In genomic region chr4:141133146-141134006, GRCh38 we compare ENCODE assay signal across 8 cellular contexts. TPM values are rescaled to one million over a fixed set of nuclear protein-coding genes. Genes with fewer than 3 reads are reported as not detected.
DNase-seq lines count a peak whose midpoint lies in the region; ATAC-seq and TF ChIP-seq lines count a peak whose summit lies in the region.

RNF150 (minus strand) TSS chr4:141133469.

- H3K27me3 ChIP-seq in IMR-90 (ENCODE audit: control insufficient read depth, insufficient read depth, low read length), result 0 out of 2 replicates have a peak, but pooled peaks cover 2% of the 10 kb centered on the region
- H3K27me3 ChIP-seq in vagina, result no peaks in the 10 kb centered on the region

- peak within 1 kb of the TSS; percentile 99 for H3K4me3 Mint-ChIP-seq in osteocyte (ENCODE audit: unreplicated experiment)

- no peak within 1 kb of the TSS for H2BK20ac ChIP-seq in IMR-90 (ENCODE audit: low read depth, low read length)

- intact Hi-C loops in IMR-90 (cut with micrococcal nuclease) (loop anchor here (1.0 to 5.0 kb wide), 6 partner anchors 136 to 761 kb away; partner anchors contain the start of gene SCOC), OCI-LY7 (cut with micrococcal nuclease; ENCODE audit: unreplicated experiment) (no loop called here), left cardiac atrium (cut with DNase I) (loop anchor here (1.0 to 10.0 kb wide), 5 partner anchors 136 to 272 kb away; no protein-coding TSS in a partner anchor), vagina (cut with DNase I) (loop anchor here (1.0 kb wide), 1 partner anchor 272 kb away; no protein-coding TSS in a partner anchor)

- H3K4me1 ChIP-seq in IMR-90 (ENCODE audit: control insufficient read depth, insufficient read depth, low read length) (peaks cover 2% of the 10 kb centered on the region), OCI-LY7 (ENCODE audit: insufficient read depth, low read length, poor library complexity, severe bottlenecking) (no peaks in the 10 kb centered on the region), vagina (peaks cover 7% of the 10 kb centered on the region)

- H3K4me1 Mint-ChIP-seq in osteocyte (ENCODE audit: unreplicated experiment), result peaks cover 30% of the 10 kb centered on the region

- 0% methylated on average over 19 of the region's 50 CpGs; no CpG with 5 or more reads in 1 of the 2 experiments for WGBS in IMR-90 (ENCODE audit: extremely low coverage in 2 of 2, insufficient read length in 1 of 2), 2 experiments

- CTCF ChIA-PET in IMR-90 (lab: Yijun Ruan, JAX) (interaction anchor here (0.6 to 4.0 kb wide), 22 partner anchors 11 to 610 kb away, joined by 3 to 33 read pairs (median 5); partner anchors contain the start of gene ELMOD2), OCI-LY7 (lab: Charles Lee; ENCODE audit: unreplicated experiment) (no interaction called here)

- no peaks in the 10 kb centered on the region for H3K79me2 ChIP-seq in OCI-LY7 (ENCODE audit: insufficient read depth, low read depth, low read length)

- peak within 1 kb of the TSS in 1 of 2 experiments; percentile 60; a peak in 3 of 4 replicates for H4K8ac ChIP-seq in IMR-90 (ENCODE audit: low read depth in 2 of 2, low read length in 2 of 2)

- peak; percentile 56 for ATAC-seq in GM21515 (IDR thresholded peaks at IDR 0.05; ENCODE audit: unreplicated experiment)
- peak; percentile 76 for ATAC-seq in IMR-90 (ENCODE audit: low read depth)
- peak; percentile 86 to 89 for ATAC-seq in left cardiac atrium

- no peaks in the 10 kb centered on the region for H3K9me2 ChIP-seq in OCI-LY7 (ENCODE audit: insufficient read depth, low read length)

- H2BK120ac ChIP-seq in IMR-90 (ENCODE audit: low read depth, low read length), result peak within 1 kb of the TSS; percentile 68; the same call in 1 of the 2 replicates

- no peaks in the 10 kb centered on the region for H3K9me1 ChIP-seq in IMR-90 (ENCODE audit: insufficient read depth, low read length)

- H3K18ac ChIP-seq in IMR-90 (ENCODE audit: low read depth, low read length), result peak within 1 kb of the TSS; percentile 80

- H3K9me3 ChIP-seq in IMR-90 (ENCODE audit: control insufficient read depth, insufficient read depth, low read length) (no peaks in the 10 kb centered on the region), OCI-LY7 (ENCODE audit: low read length) (no peaks in the 10 kb centered on the region), vagina (no peaks in the 10 kb centered on the region)

- H3K27ac Mint-ChIP-seq in osteocyte (ENCODE audit: unreplicated experiment), result peak within 1 kb of the TSS; percentile 90

- H3K4ac ChIP-seq in IMR-90 (ENCODE audit: low read depth, low read length), result peak within 1 kb of the TSS; percentile 85

- peak within 1 kb of the TSS; percentile 70 for H3K9ac ChIP-seq in IMR-90 (ENCODE audit: low read depth, low read length)

- no peak within 1 kb of the TSS for H4K5ac ChIP-seq in IMR-90 (ENCODE audit: low read depth, low read length)

- H2BK5ac ChIP-seq in IMR-90 (ENCODE audit: low read depth, low read length, poor library complexity, severe bottlenecking), result peak within 1 kb of the TSS; percentile 30

- peak within 1 kb of the TSS; percentile 85 for H2AK9ac ChIP-seq in IMR-90 (replicated peaks; ENCODE audit: low read depth, low read length, poor library complexity)

- peak within 1 kb of the TSS; percentile 97 for H3K4me3 ChIP-seq in IMR-90 (ENCODE audit: insufficient read depth, low read depth, low read length)
- H3K4me3 ChIP-seq in OCI-LY7 (ENCODE audit: low read depth, low read length, poor library complexity, severe bottlenecking), result no peak within 1 kb of the TSS
- H3K4me3 ChIP-seq in vagina, result peak within 1 kb of the TSS; percentile 81 to 83

- peak within 1 kb of the TSS; percentile 90; the same call in 1 of the 2 replicates for H3K23ac ChIP-seq in IMR-90 (ENCODE audit: low read depth, low read length)

- no peaks in the 10 kb centered on the region for H3K9me3 Mint-ChIP-seq in osteocyte (ENCODE audit: unreplicated experiment)

- POLR2A ChIA-PET in IMR-90 (lab: Charles Lee; ENCODE audit: unreplicated experiment) (no interaction called here), OCI-LY7 (lab: Charles Lee) (no interaction called here)

- H3K14ac ChIP-seq in IMR-90 (replicated peaks; ENCODE audit: low read depth, low read length), result no peak within 1 kb of the TSS

- no peak within 1 kb of the TSS for H2AK5ac ChIP-seq in IMR-90 (ENCODE audit: low read depth, low read length)

- TF ChIP-seq CTCF in IMR-90 (conservative IDR thresholded peaks at IDR 0.05; ENCODE audit: low read depth, low read length), result peak; percentile 90
- no peak for TF ChIP-seq CTCF in OCI-LY7 (conservative IDR thresholded peaks at IDR 0.05; ENCODE audit: low read length)
- peak; percentile 93 for TF ChIP-seq CTCF in osteocyte (IDR thresholded peaks at IDR 0.05)
- TF ChIP-seq CTCF in vagina (IDR thresholded peaks at IDR 0.05), result peak; percentile 43 to 82 (median 44)

- H3K27me3 Mint-ChIP-seq in osteocyte (ENCODE audit: unreplicated experiment), result peaks cover 17% of the 10 kb centered on the region

- peaks cover 0 to 4% of the 10 kb centered on the region in 2 experiments; a peak in 3 of 4 replicates for H3K79me1 ChIP-seq in IMR-90 (ENCODE audit: low read depth in 1 of 2, low read length in 2 of 2)

- H3K27ac ChIP-seq in IMR-90 (ENCODE audit: insufficient read depth, low read length) (peak within 1 kb of the TSS; percentile 40; the same call in 1 of the 2 replicates), OCI-LY7 (ENCODE audit: low read depth, low read length, poor library complexity, severe bottlenecking) (no peak within 1 kb of the TSS), angular gyrus (ENCODE audit: low read depth, low read length) (peak within 1 kb of the TSS; percentile 30), vagina (peak within 1 kb of the TSS; percentile 87)

- BruUV-seq in IMR-90 (replicated peaks; lab: Mats Ljungman, UMichigan) (no TSS peak), OCI-LY7 (replicated peaks; lab: Mats Ljungman, UMichigan) (no TSS peak)

- no peak within 1 kb of the TSS for H2BK15ac ChIP-seq in IMR-90 (ENCODE audit: low read depth, low read length)

- TF ChIP-seq RAD21 in IMR-90 (IDR thresholded peaks at IDR 0.05; ENCODE audit: low read length), result peak; percentile 94

- H4K20me1 ChIP-seq in IMR-90 (ENCODE audit: insufficient read depth, low read length) (no peaks in the 10 kb centered on the region; the same call in 1 of the 2 replicates), OCI-LY7 (ENCODE audit: insufficient read depth, low read length) (no peaks in the 10 kb centered on the region)

- in situ Hi-C loops in IMR-90 (cut with MboI; ENCODE audit: low sequenced_read_pairs), result loop anchor here (5.0 to 25.0 kb wide), 2 partner anchors 271 to 771 kb away; partner anchors contain the start of gene SCOC

- H3K4me2 ChIP-seq in IMR-90 (ENCODE audit: low read depth, low read length), result peak within 1 kb of the TSS; percentile 91
- no peak within 1 kb of the TSS for H3K4me2 ChIP-seq in OCI-LY7 (ENCODE audit: low read length)

- no peaks in the 10 kb centered on the region for H3K36me3 ChIP-seq in IMR-90 (ENCODE audit: control insufficient read depth, insufficient read depth, low read length)
- H3K36me3 ChIP-seq in OCI-LY7 (ENCODE audit: insufficient read depth, low read length), result no peaks in the 10 kb centered on the region
- H3K36me3 ChIP-seq in vagina, result no peaks in the 10 kb centered on the region

- H4K91ac ChIP-seq in IMR-90 (ENCODE audit: insufficient read depth, low read depth, low read length), result peak within 1 kb of the TSS; percentile 70; the same call in 1 of the 2 replicates

- no peak for TF ChIP-seq POLR2A in IMR-90 (IDR thresholded peaks at IDR 0.05; ENCODE audit: low read depth, low read length)
- peak in 1 of 2 donors; percentile 45 for TF ChIP-seq POLR2A in vagina (IDR thresholded peaks at IDR 0.05)

- peaks cover 3% of the 10 kb centered on the region for H3K36me3 Mint-ChIP-seq in osteocyte (ENCODE audit: unreplicated experiment)

- DNase-seq in DMS153 (lab: John Stamatoyannopoulos, UW) (peak; percentile 84), IMR-90 (peak; percentile 92), OCI-LY7 (ENCODE audit: low spot score) (peak; percentile 2), left cardiac atrium (peak; percentile 77), osteocyte (ENCODE audit: extremely low spot score, unreplicated experiment) (peak; percentile 92), vagina (ENCODE audit: extremely low spot score in 2 of 2) (peak in 1 of 2 donors; percentile 92)

- H2AFZ ChIP-seq in IMR-90 (replicated peaks; ENCODE audit: low read length, poor library complexity) (peak within 1 kb of the TSS; percentile 95), OCI-LY7 (ENCODE audit: low read length) (no peak within 1 kb of the TSS)

- no peak within 1 kb of the TSS; the same call in 1 of the 2 replicates for H3K56ac ChIP-seq in IMR-90 (ENCODE audit: extremely low read depth, insufficient read depth, low read length)

- dilution Hi-C loops in IMR-90 (cut with HindIII; ENCODE audit: low sequenced_read_pairs, unreplicated experiment), result loop anchor here (25.0 kb wide), 1 partner anchor 246 kb away; no protein-coding TSS in a partner anchor

TF ChIP-seq in IMR-90, 13 proteins besides CTCF, POLR2A, EP300 and RAD21:
- 0 out of 2 replicates have a peak, but pooled peaks have one; percentile 51 for TF ChIP-seq MAZ (IDR thresholded peaks at IDR 0.05; ENCODE audit: borderline replicate concordance, low read depth, low read length)
- no peak for TF ChIP-seq RFX5 (IDR thresholded peaks at IDR 0.05; ENCODE audit: low read depth, low read length)
- TF ChIP-seq CEBPB (IDR thresholded peaks at IDR 0.05; ENCODE audit: low read depth, low read length), result no peak
- TF ChIP-seq MXI1 (IDR thresholded peaks at IDR 0.05; ENCODE audit: borderline replicate concordance, low read depth, low read length), result peak; percentile 26; the same call in 1 of the 2 replicates
- TF ChIP-seq RCOR1 (IDR thresholded peaks at IDR 0.05; ENCODE audit: insufficient replicate concordance, low read length), result peak; percentile 36
- TF ChIP-seq SMC3 (IDR thresholded peaks at IDR 0.05; ENCODE audit: low read depth, low read length), result peak; percentile 98
- TF ChIP-seq CHD1 (IDR thresholded peaks at IDR 0.05; ENCODE audit: low read depth, low read length), result 0 out of 2 replicates have a peak, but pooled peaks have one; percentile 84
TF ChIP-seq in IMR-90: peak in this region for 5.

RNA-seq across cellular contexts. Expression of gene RNF150, which starts in this region (rescaled TPM):
- 10.6 and 18.1 TPM in 2 replicates for total RNA-seq in IMR-90 (2012; rRNA removed)
- 6.2 and 6.6 TPM in 2 replicates for polyA plus RNA-seq in IMR-90 (2012; rRNA removed)
- polyA plus RNA-seq in IMR-90 (2012; cell fraction: cytosol; rRNA removed), result 3.6 and 8.7 TPM in 2 replicates
- 5.9 and 7.3 TPM in 2 replicates for polyA plus RNA-seq in IMR-90 (2012; cell fraction: nucleus; rRNA removed; ENCODE audit: low replicate concordance)
- total RNA-seq in OCI-LY7 (2014; rRNA removed; shearing (Covaris generic)), result not detected in 2 replicates
- total RNA-seq in OCI-LY7 (2022), result not detected in 2 replicates
- 10 to 100 TPM; 38.4 to 40.0 TPM for total RNA-seq in left cardiac atrium
- 56.2 and 56.5 TPM in 2 replicates for total RNA-seq in osteocyte
- total RNA-seq in vagina, result 9.1 TPM

Comparison
In these comparisons a context has a peak if more than half of its experiments do, and no peak if none do; other contexts are left out.
1. RNA of gene RNF150 (total RNA-seq): 56.2 to 56.5 TPM in osteocyte, 38.4 to 40.0 TPM in left cardiac atrium, 10.6 to 18.1 TPM in IMR-90 and 9.1 TPM in vagina (single experiment); not detected in OCI-LY7; every median in the first group is over 10 times any median in the second.
2. Peak in DNase-seq in OCI-LY7; RNA of the gene not detected or under 1 TPM.
3. Peak in every context shown above with its lines, with median percentiles within 50 percentile points of each other: ATAC-seq.